In genomic region chr4:174538123-174538875, GRCh38 we compare ENCODE assay signal across 10 cellular contexts. TPM values are rescaled to one million over a fixed set of nuclear protein-coding genes. Genes with fewer than 3 reads are reported as not detected.
DNase-seq lines count a peak whose midpoint lies in the region; ATAC-seq and TF ChIP-seq lines count a peak whose summit lies in the region.
"Had no signal": no experiment of that assay in that cellular context is flagged by ENCODE, and none has a peak within 500 bp of the region (broad histone marks: within the 10 kb centered on the region; RNA-seq: fewer than 3 reads in every experiment).

No MANE protein-coding gene starts in this region.

- intact Hi-C loops in PC-9 (cut with micrococcal nuclease; ENCODE audit: unreplicated experiment) = no loop called here

- POLR2A ChIA-PET in PC-9 (lab: Charles Lee; ENCODE audit: unreplicated experiment) = no interaction called here

- BruUV-seq in PC-9 (replicated peaks; lab: Mats Ljungman, UMichigan) = no TSS peak

- TF ChIP-seq CTCF in PC-9 (conservative IDR thresholded peaks at IDR 0.05) = no peak

- H2BK12ac ChIP-seq in neuronal stem cell (ENCODE audit: low read length) = no peak overlapping the region

- H3K79me2 ChIP-seq in PC-9 (ENCODE audit: low read depth) = no peaks in the 10 kb centered on the region

- H3K4me3 ChIP-seq in neuronal stem cell (ENCODE audit: low read length in 2 of 2) (no peak overlapping the region), PC-9 (no peak overlapping the region)
- H3K4me3 ChIP-seq: adrenal gland, skin epidermis had no signal

- H2AFZ ChIP-seq in neuronal stem cell (ENCODE audit: low read length) = no peak overlapping the region
- H2AFZ ChIP-seq in PC-9 = no peak overlapping the region

- H3K4ac ChIP-seq in neuronal stem cell (ENCODE audit: low read length) = no peak overlapping the region

- H3K27me3 ChIP-seq in neuronal stem cell (ENCODE audit: control insufficient read depth in 3 of 3, insufficient read depth in 3 of 3, low read depth in 1 of 3, low read length in 3 of 3) = no peaks in the 10 kb centered on the region
- no peaks in the 10 kb centered on the region for H3K27me3 ChIP-seq in PC-9 (ENCODE audit: insufficient read depth, low read depth)
- H3K27me3 ChIP-seq: adrenal gland had no signal

- H2BK15ac ChIP-seq in neuronal stem cell (ENCODE audit: low read length) = no peak overlapping the region

- no peak overlapping the region for H3K23ac ChIP-seq in neuronal stem cell (ENCODE audit: low read depth, low read length, poor library complexity)

- H3K27ac ChIP-seq in neuronal stem cell (replicated peaks; ENCODE audit: low read length) (no peak overlapping the region), PC-9 (no peak overlapping the region)
- H3K27ac ChIP-seq: adrenal gland had no signal

- H3K14ac ChIP-seq in neuronal stem cell (ENCODE audit: low read length) = no peak overlapping the region

- H3K4me1 ChIP-seq in neuronal stem cell (ENCODE audit: control insufficient read depth in 2 of 2, insufficient read depth in 1 of 2, low read depth in 1 of 2, low read length in 2 of 2) (no peaks in the 10 kb centered on the region), PC-9 (replicated peaks; ENCODE audit: insufficient read depth) (no peaks in the 10 kb centered on the region)
- H3K4me1 ChIP-seq: adrenal gland had no signal

- H2BK5ac ChIP-seq in neuronal stem cell (ENCODE audit: low read length) = no peak overlapping the region

- no CpG with 5 or more reads among the region's 4 CpGs for WGBS in neuronal stem cell (ENCODE audit: extremely low coverage in 2 of 2, insufficient read length in 2 of 2, insufficient replicate concordance in 1 of 2), 2 donors

- H3K9ac ChIP-seq in neuronal stem cell (ENCODE audit: low read depth, low read length, poor library complexity) = no peak overlapping the region

- ATAC-seq in GM18508 (IDR thresholded peaks at IDR 0.05; ENCODE audit: insufficient read depth, unreplicated experiment) = peak; percentile 97
- peak; percentile 98 for ATAC-seq in GM21390 (IDR thresholded peaks at IDR 0.05; ENCODE audit: unreplicated experiment)
- peak; percentile 98 for ATAC-seq in HG03354 (IDR thresholded peaks at IDR 0.05; ENCODE audit: poor library complexity, severe bottlenecking, unreplicated experiment)
- ATAC-seq in esophagus mucosa = peak; percentile 20
- no peak for ATAC-seq in SK-N-SH treated with all-trans-retinoic acid at 6 μM for 48 hours

- no peaks in the 10 kb centered on the region for H3K36me3 ChIP-seq in neuronal stem cell (replicated peaks in 1 of 2; ENCODE audit: control insufficient read depth in 2 of 2, insufficient read depth in 2 of 2, low read length in 2 of 2)
- no peaks in the 10 kb centered on the region for H3K36me3 ChIP-seq in PC-9 (ENCODE audit: low read depth)
- H3K36me3 ChIP-seq: adrenal gland had no signal

- H3K9me3 ChIP-seq in neuronal stem cell (replicated peaks in 1 of 2; ENCODE audit: control insufficient read depth in 2 of 2, insufficient read depth in 1 of 2, low read depth in 1 of 2, low read length in 2 of 2) (no peaks in the 10 kb centered on the region), PC-9 (ENCODE audit: insufficient read depth, low read depth) (no peaks in the 10 kb centered on the region)
- H3K9me3 ChIP-seq: adrenal gland had no signal

- no peaks in the 10 kb centered on the region for H3K9me2 ChIP-seq in PC-9 (ENCODE audit: insufficient read depth)

- no peaks in the 10 kb centered on the region for H4K20me1 ChIP-seq in PC-9 (ENCODE audit: insufficient read depth)

- no peak overlapping the region for H4K8ac ChIP-seq in neuronal stem cell (ENCODE audit: low read depth, low read length)

- no peak overlapping the region for H4K91ac ChIP-seq in neuronal stem cell (ENCODE audit: low read depth, low read length, poor library complexity)

- H2BK120ac ChIP-seq in neuronal stem cell (ENCODE audit: low read depth, low read length) = no peak overlapping the region

- CTCF ChIA-PET in PC-9 (lab: Charles Lee) = no interaction called here

- no peaks in the 10 kb centered on the region for H3F3A ChIP-seq in PC-9 (ENCODE audit: insufficient read depth, low read depth)

- DNase-seq in SIG-M5 treated with dmso at 0.1 percent for 504 hours (lab: John Stamatoyannopoulos, UW; ENCODE audit: unreplicated experiment) = no peak
- no peak for DNase-seq in neuronal stem cell (ENCODE audit: low spot score)
- DNase-seq in PC-9 = no peak
- DNase-seq: adrenal gland had no signal

- no peak overlapping the region for H3K18ac ChIP-seq in neuronal stem cell (ENCODE audit: low read length)

- H3K4me2 ChIP-seq in neuronal stem cell (ENCODE audit: insufficient read depth, low read length, poor library complexity, severe bottlenecking) (no peak overlapping the region), PC-9 (no peak overlapping the region)

- no peaks in the 10 kb centered on the region for H3K79me1 ChIP-seq in neuronal stem cell (ENCODE audit: low read depth, low read length)

- H2AK5ac ChIP-seq in neuronal stem cell (ENCODE audit: low read depth, low read length) = no peak overlapping the region

TF ChIP-seq in SK-N-SH treated with all-trans-retinoic acid at 6 μM for 48 hours, 23 proteins besides CTCF, POLR2A, EP300 and RAD21 (continues in another document):
- TF ChIP-seq PATZ1 (CRISPR knock-in tag; IDR thresholded peaks at IDR 0.05; ENCODE audit: borderline replicate concordance) = no peak
- TF ChIP-seq ESRRG (CRISPR knock-in tag; IDR thresholded peaks at IDR 0.05) = no peak
- TF ChIP-seq CREB5 (CRISPR knock-in tag; IDR thresholded peaks at IDR 0.05; ENCODE audit: low read depth) = no peak
- no peak for TF ChIP-seq RARB (CRISPR knock-in tag; IDR thresholded peaks at IDR 0.05)
- TF ChIP-seq TSHZ2 (CRISPR knock-in tag; IDR thresholded peaks at IDR 0.05) = no peak
- TF ChIP-seq GLIS3 (CRISPR knock-in tag; IDR thresholded peaks at IDR 0.05) = no peak
- TF ChIP-seq ARNTL (CRISPR knock-in tag; IDR thresholded peaks at IDR 0.05; ENCODE audit: borderline replicate concordance, low read depth) = no peak
- no peak for TF ChIP-seq ZNF565 (CRISPR knock-in tag; conservative IDR thresholded peaks at IDR 0.05; ENCODE audit: low read depth)
- no peak for TF ChIP-seq ZC3H10 (CRISPR knock-in tag; IDR thresholded peaks at IDR 0.05)
- no peak for TF ChIP-seq OSR1 (CRISPR knock-in tag; IDR thresholded peaks at IDR 0.05)
- no peak for TF ChIP-seq TCF4 (CRISPR knock-in tag; IDR thresholded peaks at IDR 0.05; ENCODE audit: borderline replicate concordance)
- no peak for TF ChIP-seq TOX (CRISPR knock-in tag; IDR thresholded peaks at IDR 0.05; ENCODE audit: borderline replicate concordance)
- no peak for TF ChIP-seq ZNF8 (CRISPR knock-in tag; IDR thresholded peaks at IDR 0.05)

RNA-seq across cellular contexts. Expression of gene HPGD, which starts 16.0 kb away (rescaled TPM):
- total RNA-seq in esophagus mucosa = 50.5 TPM
- polyA plus RNA-seq in neuronal stem cell (2013, experiment 1 of 2) = 0.18 TPM
- polyA plus RNA-seq in neuronal stem cell (2013, experiment 2 of 2) = 0.15 TPM
- 0.96 and 1.7 TPM in 2 replicates for total RNA-seq in PC-9 (2021)

Comparison
In these comparisons a context has a peak if more than half of its experiments do, and no peak if none do; other contexts are left out.
1. RNA of gene HPGD, which starts 16.0 kb away (total RNA-seq): 50.5 TPM in esophagus mucosa (single experiment); 0.96 to 1.7 TPM in PC-9; every median in the first group is over 10 times any median in the second.